ENCODE assay signal across 1 cellular context in genomic region chr2:25493207-25493606, GRCh38.
TF ChIP-seq lines count a peak whose summit lies in the region.

No MANE protein-coding gene starts in this region.

TF ChIP-seq in HepG2, 621 proteins besides CTCF, POLR2A, EP300 and RAD21:
- TF ChIP-seq ZNF800 (CRISPR knock-in tag; IDR thresholded peaks at IDR 0.05) (no peak), MAFF (IDR thresholded peaks at IDR 0.05; ENCODE audit: low read depth, low read length) (peak; percentile 36; the same call in 1 of the 2 replicates), MAFK (conservative IDR thresholded peaks at IDR 0.05 in 1 of 2, IDR thresholded peaks at IDR 0.05 in 1 of 2; ENCODE audit: low read length in 2 of 2) (peak; percentile 54 to 62; a peak in 3 of 4 replicates), ZNF160 (CRISPR knock-in tag; IDR thresholded peaks at IDR 0.05) (no peak), RORA (CRISPR knock-in tag; IDR thresholded peaks at IDR 0.05) (no peak)
